ENCODE assay signal across 26 cellular contexts in the genomic region with DNA sequence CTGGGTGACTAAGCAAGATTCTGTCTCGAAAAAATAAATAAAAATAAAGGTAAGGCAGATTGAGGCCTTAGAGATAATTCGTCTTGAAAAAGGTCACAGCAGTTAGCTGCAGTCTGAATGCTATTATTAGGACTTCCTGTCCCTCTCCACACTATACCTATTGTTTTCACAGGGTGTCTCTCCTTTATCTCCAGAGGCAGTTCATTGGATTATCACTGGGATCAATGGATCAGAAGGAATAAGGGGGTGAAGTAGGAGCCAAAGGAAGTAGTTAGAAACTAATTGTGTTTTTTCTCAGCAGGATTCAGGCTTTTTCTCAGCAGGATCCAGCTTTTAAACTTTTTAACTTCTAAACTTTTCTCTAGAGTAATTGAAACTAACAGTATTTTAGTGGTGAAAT.
"Had no signal": no experiment of that assay in that cellular context is flagged by ENCODE, and none has a peak within 500 bp of the region (broad histone marks: within the 10 kb centered on the region; RNA-seq: fewer than 3 reads in every experiment).

No MANE protein-coding gene starts in this region.

- H3K9me3 Mint-ChIP-seq: activated naive CD4-positive, alpha-beta T cell treated with anti-CD3 and anti-CD28 coated beads, Interleukin-2, amount 10 ng/mL, durations not matched to agents 7 days and 5 days; activated naive CD8-positive, alpha-beta T cell treated with anti-CD3 and anti-CD28 coated beads, Interleukin-2, amount 10 ng/mL, durations not matched to agents 7 days and 5 days; naive thymus-derived CD4-positive, alpha-beta T cell; stimulated activated naive B cell treated with anti-CD40 and anti-IgM and Interleukin-4, amounts not matched to agents 10 μg/mL and 1 μg/mL and 100 μg/mL, for 72 hours had no signal

- H3K4me1 Mint-ChIP-seq: activated naive CD4-positive, alpha-beta T cell treated with anti-CD3 and anti-CD28 coated beads, Interleukin-2, amount 10 ng/mL, durations not matched to agents 7 days and 5 days; activated naive CD8-positive, alpha-beta T cell treated with anti-CD3 and anti-CD28 coated beads, Interleukin-2, amount 10 ng/mL, durations not matched to agents 7 days and 5 days; brain; naive thymus-derived CD4-positive, alpha-beta T cell; stimulated activated naive B cell treated with anti-CD40 and anti-IgM and Interleukin-4, amounts not matched to agents 10 μg/mL and 1 μg/mL and 100 μg/mL, for 72 hours had no signal

- H3K4me3 Mint-ChIP-seq: activated naive CD4-positive, alpha-beta T cell treated with anti-CD3 and anti-CD28 coated beads, Interleukin-2, amount 10 ng/mL, durations not matched to agents 7 days and 5 days; activated naive CD8-positive, alpha-beta T cell treated with anti-CD3 and anti-CD28 coated beads, Interleukin-2, amount 10 ng/mL, durations not matched to agents 7 days and 5 days; brain; naive thymus-derived CD4-positive, alpha-beta T cell; stimulated activated naive B cell treated with anti-CD40 and anti-IgM and Interleukin-4, amounts not matched to agents 10 μg/mL and 1 μg/mL and 100 μg/mL, for 72 hours had no signal

- DNase-seq: activated CD4-positive, alpha-beta T cell treated with anti-CD3 and anti-CD28 coated beads for 4 hours; activated CD4-positive, alpha-beta T cell treated with anti-CD3 and anti-CD28 coated beads, Interleukin-2, amount 50 U/mL, for 48 hours; activated CD8-positive, alpha-beta memory T cell treated with anti-CD3 and anti-CD28 coated beads for 24 hours; activated gamma-delta T cell; activated naive CD4-positive, alpha-beta T cell treated with anti-CD3 and anti-CD28 coated beads, Interleukin-2, amount 10 ng/mL, durations not matched to agents 7 days and 5 days; activated naive CD8-positive, alpha-beta T cell treated with anti-CD3 and anti-CD28 coated beads, Interleukin-2, amount 10 ng/mL, durations not matched to agents 7 days and 5 days; cerebellar nuclear complex; colonic mucosa; effector CD8-positive, alpha-beta T cell; glutamatergic neuron; left cardiac atrium; left ventricle myocardium superior; midbrain; naive thymus-derived CD4-positive, alpha-beta T cell; occipital lobe; right cardiac atrium; stimulated activated CD4-positive, alpha-beta T cell treated with anti-CD3 and anti-CD28 coated beads, Interleukin-15, amount 100 ng/mL, for 24 hours; stimulated activated CD4-positive, alpha-beta T cell treated with anti-CD3 and anti-CD28 coated beads, Interleukin-2, amount 100 ng/mL, for 24 hours; stimulated activated naive B cell treated with anti-CD40 and anti-IgM and Interleukin-4, amounts not matched to agents 10 μg/mL and 1 μg/mL and 100 μg/mL, for 72 hours; stomach; thyroid gland; upper lobe of left lung had no signal

- H3K4me3 ChIP-seq: ascending aorta, cardiac muscle cell, colonic mucosa, stomach, thyroid gland, upper lobe of left lung, vagina had no signal

- H3K36me3 Mint-ChIP-seq: activated naive CD4-positive, alpha-beta T cell treated with anti-CD3 and anti-CD28 coated beads, Interleukin-2, amount 10 ng/mL, durations not matched to agents 7 days and 5 days; activated naive CD8-positive, alpha-beta T cell treated with anti-CD3 and anti-CD28 coated beads, Interleukin-2, amount 10 ng/mL, durations not matched to agents 7 days and 5 days; brain; naive thymus-derived CD4-positive, alpha-beta T cell; stimulated activated naive B cell treated with anti-CD40 and anti-IgM and Interleukin-4, amounts not matched to agents 10 μg/mL and 1 μg/mL and 100 μg/mL, for 72 hours had no signal

- H3K4me1 ChIP-seq: ascending aorta, colonic mucosa, stomach, thyroid gland, upper lobe of left lung, vagina had no signal

- H3K36me3 ChIP-seq: ascending aorta, cardiac muscle cell, colonic mucosa, stomach, thyroid gland, upper lobe of left lung, vagina had no signal

- H3K27me3 ChIP-seq: ascending aorta, cardiac muscle cell, colonic mucosa, stomach, thyroid gland, upper lobe of left lung, vagina had no signal

- H3K9me3 ChIP-seq: ascending aorta, colonic mucosa, stomach, thyroid gland, upper lobe of left lung, vagina had no signal

- H3K27ac ChIP-seq: ascending aorta, cardiac muscle cell, colonic mucosa, stomach, thyroid gland, upper lobe of left lung, vagina had no signal

- H3K27me3 Mint-ChIP-seq: activated naive CD4-positive, alpha-beta T cell treated with anti-CD3 and anti-CD28 coated beads, Interleukin-2, amount 10 ng/mL, durations not matched to agents 7 days and 5 days; activated naive CD8-positive, alpha-beta T cell treated with anti-CD3 and anti-CD28 coated beads, Interleukin-2, amount 10 ng/mL, durations not matched to agents 7 days and 5 days; stimulated activated naive B cell treated with anti-CD40 and anti-IgM and Interleukin-4, amounts not matched to agents 10 μg/mL and 1 μg/mL and 100 μg/mL, for 72 hours had no signal

- H3K27ac Mint-ChIP-seq: activated naive CD4-positive, alpha-beta T cell treated with anti-CD3 and anti-CD28 coated beads, Interleukin-2, amount 10 ng/mL, durations not matched to agents 7 days and 5 days; activated naive CD8-positive, alpha-beta T cell treated with anti-CD3 and anti-CD28 coated beads, Interleukin-2, amount 10 ng/mL, durations not matched to agents 7 days and 5 days; brain; naive thymus-derived CD4-positive, alpha-beta T cell; stimulated activated naive B cell treated with anti-CD40 and anti-IgM and Interleukin-4, amounts not matched to agents 10 μg/mL and 1 μg/mL and 100 μg/mL, for 72 hours had no signal
